In genomic region chr2:113216321-113216720, GRCh38 we compare ENCODE assay signal across 16 cellular contexts. TPM values are rescaled to one million over a fixed set of nuclear protein-coding genes. Genes with fewer than 3 reads are reported as not detected.
DNase-seq lines count a peak whose midpoint lies in the region; ATAC-seq and TF ChIP-seq lines count a peak whose summit lies in the region.
"Had no signal": no experiment of that assay in that cellular context is flagged by ENCODE, and none has a peak within 500 bp of the region (broad histone marks: within the 10 kb centered on the region; RNA-seq: fewer than 3 reads in every experiment).

No MANE protein-coding gene starts in this region.

- no peaks in the 10 kb centered on the region for H3K9me3 ChIP-seq in mesenchymal stem cell (ENCODE audit: control insufficient read depth, low read length)

- no peak overlapping the region for H2BK15ac ChIP-seq in mesenchymal stem cell (ENCODE audit: low read depth, poor library complexity, severe bottlenecking)

- ATAC-seq in stimulated activated effector memory CD8-positive, alpha-beta T cell treated with anti-CD3 and anti-CD28 coated beads, Interleukin-12 subunit alpha, Interleukin-12 subunit beta, amount 100 ng/mL, for 72 hours: no peak
- ATAC-seq in HG02588 (IDR thresholded peaks at IDR 0.05; ENCODE audit: unreplicated experiment): no peak
- ATAC-seq: CD8-positive, alpha-beta T cell had no signal

- no peak for TF ChIP-seq CTCF in 22Rv1 (IDR thresholded peaks at IDR 0.05)
- TF ChIP-seq CTCF in Calu3 (IDR thresholded peaks at IDR 0.05; ENCODE audit: unreplicated experiment): no peak

- H3K27ac Mint-ChIP-seq in Calu3 (ENCODE audit: unreplicated experiment): peak overlapping the region; percentile 87
- peak overlapping the region; percentile 75 for H3K27ac Mint-ChIP-seq in stimulated activated effector memory CD8-positive, alpha-beta T cell treated with anti-CD3 and anti-CD28 coated beads, Interleukin-12 subunit alpha, Interleukin-12 subunit beta, amount 100 ng/mL, for 72 hours
- H3K27ac Mint-ChIP-seq: B cell; CD8-positive, alpha-beta T cell; HFFc6 had no signal

- no peak overlapping the region for H3K14ac ChIP-seq in mesenchymal stem cell (ENCODE audit: low read length in 2 of 2)

- H3K27ac ChIP-seq in 22Rv1 (peak overlapping the region; percentile 89; the same call in 1 of the 2 replicates), mesenchymal stem cell (ENCODE audit: low read length, poor library complexity, severe bottlenecking) (peak overlapping the region; percentile 99)

- no peak overlapping the region for H2AFZ ChIP-seq in mesenchymal stem cell (ENCODE audit: low read depth, low read length)

- peak overlapping the region; percentile 96 for H2BK5ac ChIP-seq in mesenchymal stem cell (ENCODE audit: low read depth, low read length, poor library complexity, severe bottlenecking)

- H3K36me3 Mint-ChIP-seq in Calu3 (ENCODE audit: insufficient read depth, unreplicated experiment): peaks cover 24% of the 10 kb centered on the region
- no peaks in the 10 kb centered on the region for H3K36me3 Mint-ChIP-seq in stimulated activated effector memory CD8-positive, alpha-beta T cell treated with anti-CD3 and anti-CD28 coated beads, Interleukin-12 subunit alpha, Interleukin-12 subunit beta, amount 100 ng/mL, for 72 hours
- H3K36me3 Mint-ChIP-seq: CD8-positive, alpha-beta T cell had no signal

- H4K8ac ChIP-seq in mesenchymal stem cell (ENCODE audit: low read length): no peak overlapping the region

- no peaks in the 10 kb centered on the region for H3K27me3 Mint-ChIP-seq in Calu3 (ENCODE audit: unreplicated experiment)

- 84% methylated on average over 2 of the region's 2 CpGs for WGBS in mesenchymal stem cell

- no peak for DNase-seq in Calu3
- DNase-seq in mesenchymal stem cell: no peak
- DNase-seq in stimulated activated effector memory CD8-positive, alpha-beta T cell treated with anti-CD3 and anti-CD28 coated beads, Interleukin-12 subunit alpha, Interleukin-12 subunit beta, amount 100 ng/mL, for 72 hours (ENCODE audit: low spot score in 2 of 2): no peak
- no peak for DNase-seq in GM19238 (ENCODE audit: insufficient read length, low spot score)
- no peak for DNase-seq in cerebellar cortex (ENCODE audit: low spot score)
- DNase-seq: CD8-positive, alpha-beta T cell; DMS 273 treated with DMSO at 0.1 percent for 48 hours; HFFc6; KG1; NCI-H1092 treated with DMSO at 0.1 percent for 48 hours; NCI-H187; NCI-H446; NCI-H748 treated with DMSO at 0.1 percent for 48 hours had no signal

- intact Hi-C loops in Calu3 (cut with micrococcal nuclease; ENCODE audit: unreplicated experiment): no loop called here

- no peak overlapping the region for H3K4me3 Mint-ChIP-seq in Calu3 (ENCODE audit: low read depth, unreplicated experiment)
- H3K4me3 Mint-ChIP-seq in stimulated activated effector memory CD8-positive, alpha-beta T cell treated with anti-CD3 and anti-CD28 coated beads, Interleukin-12 subunit alpha, Interleukin-12 subunit beta, amount 100 ng/mL, for 72 hours: no peak overlapping the region
- H3K4me3 Mint-ChIP-seq: B cell; CD8-positive, alpha-beta T cell; HFFc6 had no signal

- no peaks in the 10 kb centered on the region for H3K27me3 ChIP-seq in mesenchymal stem cell (ENCODE audit: control insufficient read depth in 1 of 2, insufficient read depth in 1 of 2, low read length in 2 of 2)

- no TSS peak for BruUV-seq in Calu3 (replicated peaks; lab: Mats Ljungman, UMichigan)

- peak overlapping the region; percentile 63 for H2AK5ac ChIP-seq in mesenchymal stem cell (ENCODE audit: low read length, severe bottlenecking)

- no peak overlapping the region for H3K4ac ChIP-seq in mesenchymal stem cell (ENCODE audit: low read depth in 1 of 2, low read length in 2 of 2)

- H3K4me2 ChIP-seq in mesenchymal stem cell (ENCODE audit: low read length, poor library complexity, severe bottlenecking): no peak overlapping the region

- no peak overlapping the region for H3K9ac ChIP-seq in mesenchymal stem cell (ENCODE audit: low read length)

- peaks cover 45% of the 10 kb centered on the region for H3K4me1 Mint-ChIP-seq in Calu3 (ENCODE audit: low read depth, unreplicated experiment)
- H3K4me1 Mint-ChIP-seq in stimulated activated effector memory CD8-positive, alpha-beta T cell treated with anti-CD3 and anti-CD28 coated beads, Interleukin-12 subunit alpha, Interleukin-12 subunit beta, amount 100 ng/mL, for 72 hours: peaks cover 14% of the 10 kb centered on the region

- H4K91ac ChIP-seq in mesenchymal stem cell (ENCODE audit: low read length): no peak overlapping the region

- H2BK12ac ChIP-seq in mesenchymal stem cell (ENCODE audit: low read length in 2 of 2): no peak overlapping the region

- no peak overlapping the region for H3K23ac ChIP-seq in mesenchymal stem cell (ENCODE audit: low read length in 2 of 2)

- H3K4me3 ChIP-seq in mesenchymal stem cell (ENCODE audit: insufficient read depth in 1 of 2, low read depth in 1 of 2, low read length in 2 of 2): no peak overlapping the region

- no peaks in the 10 kb centered on the region for H3K9me3 Mint-ChIP-seq in Calu3 (ENCODE audit: low read depth, unreplicated experiment)
- H3K9me3 Mint-ChIP-seq in stimulated activated effector memory CD8-positive, alpha-beta T cell treated with anti-CD3 and anti-CD28 coated beads, Interleukin-12 subunit alpha, Interleukin-12 subunit beta, amount 100 ng/mL, for 72 hours: no peaks in the 10 kb centered on the region
- H3K9me3 Mint-ChIP-seq: CD8-positive, alpha-beta T cell; HFFc6 had no signal

- CTCF ChIA-PET in Calu3 (lab: Charles Lee): interaction anchor here (1.1 kb wide), 1 partner anchor 12 kb away, joined by 3 read pairs; no protein-coding TSS in a partner anchor

- H3K79me1 ChIP-seq in mesenchymal stem cell (replicated peaks; ENCODE audit: low read length, poor library complexity, severe bottlenecking): peaks cover 3% of the 10 kb centered on the region

- peaks cover 0 to 18% of the 10 kb centered on the region in 2 experiments for H3K36me3 ChIP-seq in mesenchymal stem cell (ENCODE audit: control insufficient read depth in 1 of 2, insufficient read depth in 2 of 2, low read depth in 1 of 2, low read length in 2 of 2)

- no peak overlapping the region for H3K18ac ChIP-seq in mesenchymal stem cell (ENCODE audit: low read depth in 1 of 2, low read length in 2 of 2)

- H3K4me1 ChIP-seq in mesenchymal stem cell (ENCODE audit: control insufficient read depth, insufficient read depth, low read depth, low read length): peaks cover 64% of the 10 kb centered on the region

- no peak overlapping the region for H2BK120ac ChIP-seq in mesenchymal stem cell (ENCODE audit: low read depth, low read length)

RNA-seq across cellular contexts. Expression of gene PSD4, which starts 42.5 kb away (rescaled TPM):
- 58.7 and 64.5 TPM in 2 replicates for total RNA-seq in Calu3 (2022)
- polyA plus RNA-seq in mesenchymal stem cell (2013, experiment 1 of 2): 0.37 TPM
- 0.45 TPM for polyA plus RNA-seq in mesenchymal stem cell (2013, experiment 2 of 2)
